ENCODE assay signal across 16 cellular contexts in genomic region chr12:33012226-33012625, GRCh38.
DNase-seq lines count a peak whose midpoint lies in the region; TF ChIP-seq lines count a peak whose summit lies in the region.
"Had no signal": no experiment of that assay in that cellular context is flagged by ENCODE, and none has a peak within 500 bp of the region (broad histone marks: within the 10 kb centered on the region; RNA-seq: fewer than 3 reads in every experiment).

No MANE protein-coding gene starts in this region.

- DNase-seq in Calu3, result peak; percentile 48
- DNase-seq in NCI-H226, result peak; percentile 63
- peak; percentile 83 for DNase-seq in epithelial cell of esophagus (ENCODE audit: low read depth)
- no peak for DNase-seq in mesothelial cell of epicardium (ENCODE audit: low spot score in 2 of 2, unreplicated experiment in 2 of 2)
- no peak for DNase-seq in T-helper 1 cell
- DNase-seq in NOMO-1 (lab: John Stamatoyannopoulos, UW; ENCODE audit: unreplicated experiment in 2 of 2), result no peak
- DNase-seq in NCI-H2029 treated with DMSO at 0.1 percent for 48 hours (lab: John Stamatoyannopoulos, UW), result no peak
- no peak for DNase-seq in iPS-NIHi11 (ENCODE audit: low spot score)
- DNase-seq: BE2C; CD4-positive, CD25-positive, alpha-beta regulatory T cell; COR-L47; NCI-H1417 treated with DMSO at 0.1 percent for 48 hours; NCI-H187 treated with DMSO at 0.1 percent for 48 hours; NCI-H446; NCI-H69 had no signal

- H3K27me3 Mint-ChIP-seq in Calu3 (ENCODE audit: unreplicated experiment) (no peaks in the 10 kb centered on the region), mesothelial cell of epicardium (ENCODE audit: low read depth) (no peaks in the 10 kb centered on the region)
- H3K27me3 Mint-ChIP-seq: CD4-positive, CD25-positive, alpha-beta regulatory T cell had no signal

- CTCF ChIA-PET in Calu3 (lab: Charles Lee), result no interaction called here

- TF ChIP-seq CTCF in Calu3 (IDR thresholded peaks at IDR 0.05; ENCODE audit: unreplicated experiment) (no peak), epithelial cell of esophagus (IDR thresholded peaks at IDR 0.05; ENCODE audit: insufficient read depth, low read depth, low read length, missing control alignments) (no peak), mesothelial cell of epicardium (IDR thresholded peaks at IDR 0.05; ENCODE audit: unreplicated experiment) (no peak)

- H3K4me3 ChIP-seq in epithelial cell of esophagus (ENCODE audit: low read length), result no peak overlapping the region
- H3K4me3 ChIP-seq: GM12878 had no signal

- H3K4me3 Mint-ChIP-seq in Calu3 (ENCODE audit: low read depth, unreplicated experiment), result no peak overlapping the region
- H3K4me3 Mint-ChIP-seq in mesothelial cell of epicardium, result peak overlapping the region; percentile 15
- H3K4me3 Mint-ChIP-seq: CD4-positive, CD25-positive, alpha-beta regulatory T cell had no signal

- BruUV-seq in Calu3 (replicated peaks; lab: Mats Ljungman, UMichigan), result no TSS peak

- H3K9me3 Mint-ChIP-seq in Calu3 (ENCODE audit: low read depth, unreplicated experiment), result peaks cover 7% of the 10 kb centered on the region
- H3K9me3 Mint-ChIP-seq in mesothelial cell of epicardium, result peaks cover 43% of the 10 kb centered on the region

- intact Hi-C loops in Calu3 (cut with micrococcal nuclease; ENCODE audit: unreplicated experiment), result no loop called here

- H3K4me1 Mint-ChIP-seq in Calu3 (ENCODE audit: low read depth, unreplicated experiment) (peaks cover 14% of the 10 kb centered on the region), mesothelial cell of epicardium (peaks cover 25% of the 10 kb centered on the region)
- H3K4me1 Mint-ChIP-seq: CD4-positive, CD25-positive, alpha-beta regulatory T cell had no signal

- H3K36me3 Mint-ChIP-seq in Calu3 (ENCODE audit: insufficient read depth, unreplicated experiment) (no peaks in the 10 kb centered on the region), mesothelial cell of epicardium (peaks cover 36% of the 10 kb centered on the region)
- H3K36me3 Mint-ChIP-seq: CD4-positive, CD25-positive, alpha-beta regulatory T cell had no signal

- H3K27ac Mint-ChIP-seq in Calu3 (ENCODE audit: unreplicated experiment) (no peak overlapping the region), mesothelial cell of epicardium (peak overlapping the region; percentile 93)
- H3K27ac Mint-ChIP-seq: CD4-positive, CD25-positive, alpha-beta regulatory T cell had no signal

Comparison
In these comparisons a context has a peak if more than half of its experiments do, and no peak if none do; other contexts are left out.
1. DNase-seq: peak in Calu3 (single experiment), NCI-H226 (single experiment) and epithelial cell of esophagus (single experiment); none in mesothelial cell of epicardium (0 of 2), T-helper 1 cell (0 of 5), NOMO-1 (0 of 2), NCI-H2029 treated with DMSO at 0.1 percent for 48 hours (single experiment) and iPS-NIHi11 (single experiment).